23 cellular contexts compared by ENCODE assay signal in the genomic region with DNA sequence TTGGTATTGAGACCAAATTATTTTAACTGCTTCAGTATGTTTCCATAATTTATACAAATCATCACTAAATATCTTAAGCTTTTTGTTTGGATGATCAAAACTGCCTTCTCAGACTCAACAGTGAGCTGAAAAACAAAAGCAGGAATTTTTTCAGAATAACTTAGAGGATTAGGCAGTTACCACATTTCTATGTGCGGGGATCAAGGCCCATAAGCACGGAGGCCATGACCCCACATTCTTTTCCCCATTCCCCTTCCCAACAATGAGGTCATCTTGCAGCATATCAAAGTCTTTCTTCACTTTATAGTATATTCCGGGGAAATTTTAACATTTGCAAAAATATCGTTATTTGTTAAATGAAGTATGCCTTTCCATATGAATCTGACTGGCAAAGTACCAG.
"Had no signal": no experiment of that assay in that cellular context is flagged by ENCODE, and none has a peak within 500 bp of the region (broad histone marks: within the 10 kb centered on the region; RNA-seq: fewer than 3 reads in every experiment).

No MANE protein-coding gene starts in this region.

- H2AFZ ChIP-seq: hepatocyte had no signal

- H3K27ac ChIP-seq: coronary artery, esophagus muscularis mucosa, foreskin keratinocyte, gastroesophageal sphincter, heart left ventricle, hepatocyte, left ventricle myocardium inferior, lower lobe of right lung had no signal

- H3K4me1 ChIP-seq: esophagus muscularis mucosa, foreskin keratinocyte, gastroesophageal sphincter had no signal

- H3K4me3 Mint-ChIP-seq: immature natural killer cell, mesothelial cell of epicardium, naive B cell had no signal

- H3K4me2 ChIP-seq: hepatocyte had no signal

- H3K27ac Mint-ChIP-seq: immature natural killer cell, mesothelial cell of epicardium had no signal

- ATAC-seq: foreskin keratinocyte, gastroesophageal sphincter, heart left ventricle, left colon, left lobe of liver, lower lobe of right lung, mucosa of descending colon had no signal

- DNase-seq: dermis blood vessel endothelial cell; dorsolateral prefrontal cortex; effector CD4-positive, alpha-beta T cell; effector memory CD4-positive, alpha-beta T cell; foreskin keratinocyte; heart left ventricle; hypothalamus; immature natural killer cell; islet precursor cell; kidney; kidney glomerular epithelial cell; left colon; left ventricle myocardium inferior; lower lobe of right lung; mesenchymal stem cell; mucosa of descending colon; naive B cell had no signal

- H3K4me3 ChIP-seq: coronary artery, dorsolateral prefrontal cortex, esophagus muscularis mucosa, gastroesophageal sphincter, heart left ventricle, hepatocyte, left ventricle myocardium inferior, lower lobe of right lung, mucosa of descending colon had no signal

- H3K36me3 Mint-ChIP-seq: mesothelial cell of epicardium, naive B cell had no signal

- H3K27me3 Mint-ChIP-seq: naive B cell had no signal

- H3K4me1 Mint-ChIP-seq: mesothelial cell of epicardium had no signal

- H3K36me3 ChIP-seq: esophagus muscularis mucosa, gastroesophageal sphincter, heart left ventricle, left ventricle myocardium inferior, lower lobe of right lung had no signal

- H3K27me3 ChIP-seq: dorsolateral prefrontal cortex, esophagus muscularis mucosa, foreskin keratinocyte, gastroesophageal sphincter, heart left ventricle, hepatocyte had no signal

- H3K9me3 Mint-ChIP-seq: immature natural killer cell, mesothelial cell of epicardium, naive B cell had no signal

- H3K9me3 ChIP-seq: esophagus muscularis mucosa, gastroesophageal sphincter, heart left ventricle, left ventricle myocardium inferior, lower lobe of right lung, mucosa of descending colon had no signal
